In the genomic region with DNA sequence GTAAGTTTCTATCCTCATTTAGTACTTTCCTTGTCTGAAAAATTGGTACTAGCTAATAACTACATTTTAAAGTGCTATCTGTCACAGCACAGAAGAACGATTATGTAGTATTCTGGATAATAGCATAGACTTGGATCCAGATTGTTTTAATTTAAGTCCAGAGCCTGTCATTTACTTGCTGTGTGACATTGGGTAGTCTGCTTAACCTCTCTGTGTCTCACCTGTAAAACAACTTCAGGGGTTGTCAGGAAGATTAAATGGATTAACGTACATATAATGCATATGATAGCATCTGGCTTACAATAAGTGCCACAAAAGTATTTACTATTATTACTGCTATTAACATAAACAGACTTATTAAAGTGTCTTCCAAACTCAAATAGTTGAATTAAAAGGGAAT, we compare ENCODE assay signal across 39 cellular contexts.
"Had no signal": no experiment of that assay in that cellular context is flagged by ENCODE, and none has a peak within 500 bp of the region (broad histone marks: within the 10 kb centered on the region; RNA-seq: fewer than 3 reads in every experiment).

No MANE protein-coding gene starts in this region.

- ATAC-seq: activated naive CD4-positive, alpha-beta T cell treated with anti-CD3 and anti-CD28 coated beads, Interleukin-2, amount 50 U/mL, for 72 hours; activated naive CD8-positive, alpha-beta T cell treated with anti-CD3 and anti-CD28 coated beads, Interleukin-2, amount 50 U/mL, for 24 hours; activated T-cell treated with anti-CD3 and anti-CD28 coated beads, Interleukin-2, amount 50 U/mL, for 4 hours; activated T-cell treated with anti-CD3 and anti-CD28 coated beads, Interleukin-2, amount 50 U/mL, for 72 hours; body of pancreas had no signal

- H3K4me3 Mint-ChIP-seq: activated naive CD4-positive, alpha-beta T cell treated with anti-CD3 and anti-CD28 coated beads for 36 hours; activated naive CD4-positive, alpha-beta T cell treated with anti-CD3 and anti-CD28 coated beads, Interleukin-2, amount 10 ng/mL, durations not matched to agents 7 days and 5 days; activated naive CD4-positive, alpha-beta T cell treated with anti-CD3 and anti-CD28 coated beads, Interleukin-2, amount 50 U/mL, for 24 hours; activated naive CD8-positive, alpha-beta T cell; activated naive CD8-positive, alpha-beta T cell treated with anti-CD3 and anti-CD28 coated beads for 36 hours; activated naive CD8-positive, alpha-beta T cell treated with anti-CD3 and anti-CD28 coated beads, Interleukin-2, amount 10 ng/mL, durations not matched to agents 7 days and 5 days; activated naive CD8-positive, alpha-beta T cell treated with anti-CD3 and anti-CD28 coated beads, Interleukin-2, amount 50 U/mL, for 24 hours; activated T-cell treated with anti-CD3 and anti-CD28 coated beads, Interleukin-2, amount 50 U/mL, for 24 hours; activated T-cell treated with anti-CD3 and anti-CD28 coated beads, Interleukin-2, amount 50 U/mL, for 4 hours; activated T-cell treated with anti-CD3 and anti-CD28 coated beads, Interleukin-2, amount 50 U/mL, for 72 hours; activated T-helper 1 cell treated with anti-CD3 and anti-CD28 coated beads, Interleukin-12 subunit alpha, Interleukin-12 subunit beta, Interleukin-2, Interleukin-4 antibody, amounts not matched to agents 30 ng/mL and 10 ng/mL and 1 ng/mL, durations not matched to agents 14 hours and 24 hours and 36 hours; brain; central memory CD8-positive, alpha-beta T cell had no signal

- H3K4me3 ChIP-seq: adrenal gland, ascending aorta, body of pancreas, breast epithelium, cardiac muscle cell had no signal

- H3K36me3 ChIP-seq: adrenal gland, ascending aorta, brain microvascular endothelial cell, breast epithelium, cardiac muscle cell had no signal

- H3K9me3 Mint-ChIP-seq: activated naive CD4-positive, alpha-beta T cell treated with anti-CD3 and anti-CD28 coated beads for 36 hours; activated naive CD4-positive, alpha-beta T cell treated with anti-CD3 and anti-CD28 coated beads, Interleukin-2, amount 10 ng/mL, durations not matched to agents 7 days and 5 days; activated naive CD4-positive, alpha-beta T cell treated with anti-CD3 and anti-CD28 coated beads, Interleukin-2, amount 50 U/mL, for 24 hours; activated naive CD8-positive, alpha-beta T cell treated with anti-CD3 and anti-CD28 coated beads for 36 hours; activated naive CD8-positive, alpha-beta T cell treated with anti-CD3 and anti-CD28 coated beads, Interleukin-2, amount 10 ng/mL, durations not matched to agents 7 days and 5 days; activated naive CD8-positive, alpha-beta T cell treated with anti-CD3 and anti-CD28 coated beads, Interleukin-2, amount 50 U/mL, for 24 hours; activated T-cell treated with anti-CD3 and anti-CD28 coated beads, Interleukin-2, amount 50 U/mL, for 24 hours; activated T-cell treated with anti-CD3 and anti-CD28 coated beads, Interleukin-2, amount 50 U/mL, for 4 hours; activated T-cell treated with anti-CD3 and anti-CD28 coated beads, Interleukin-2, amount 50 U/mL, for 72 hours; activated T-helper 1 cell treated with anti-CD3 and anti-CD28 coated beads, Interleukin-12 subunit alpha, Interleukin-12 subunit beta, Interleukin-2, Interleukin-4 antibody, amounts not matched to agents 30 ng/mL and 10 ng/mL and 1 ng/mL, durations not matched to agents 14 hours and 24 hours and 36 hours; activated T-helper 2 cell treated with anti-CD3 and anti-CD28 coated beads, Interferon-gamma antibody, Interleukin-2, Interleukin-4, amounts not matched to agents 10 μg/mL and 5 μg/mL and 100 μg/mL, durations not matched to agents 14 hours and 24 hours and 36 hours; central memory CD8-positive, alpha-beta T cell had no signal

- H3K27ac ChIP-seq: adrenal gland, ascending aorta, body of pancreas, brain microvascular endothelial cell, breast epithelium, cardiac muscle cell had no signal

- H3K27me3 ChIP-seq: adrenal gland, ascending aorta, body of pancreas, brain microvascular endothelial cell, breast epithelium, cardiac muscle cell had no signal

- H3K4me1 ChIP-seq: adrenal gland, ascending aorta, body of pancreas, breast epithelium had no signal

- H3K36me3 Mint-ChIP-seq: activated naive CD4-positive, alpha-beta T cell treated with anti-CD3 and anti-CD28 coated beads, Interleukin-2, amount 10 ng/mL, durations not matched to agents 7 days and 5 days; activated naive CD4-positive, alpha-beta T cell treated with anti-CD3 and anti-CD28 coated beads, Interleukin-2, amount 50 U/mL, for 24 hours; activated naive CD8-positive, alpha-beta T cell; activated naive CD8-positive, alpha-beta T cell treated with anti-CD3 and anti-CD28 coated beads for 36 hours; activated naive CD8-positive, alpha-beta T cell treated with anti-CD3 and anti-CD28 coated beads, Interleukin-2, amount 10 ng/mL, durations not matched to agents 7 days and 5 days; brain had no signal

- H3K27ac Mint-ChIP-seq: activated naive CD4-positive, alpha-beta T cell treated with anti-CD3 and anti-CD28 coated beads for 36 hours; activated naive CD4-positive, alpha-beta T cell treated with anti-CD3 and anti-CD28 coated beads, Interleukin-2, amount 10 ng/mL, durations not matched to agents 7 days and 5 days; activated naive CD4-positive, alpha-beta T cell treated with anti-CD3 and anti-CD28 coated beads, Interleukin-2, amount 50 U/mL, for 24 hours; activated naive CD4-positive, alpha-beta T cell treated with anti-CD3 and anti-CD28 coated beads, Interleukin-2, amount 50 U/mL, for 72 hours; activated naive CD8-positive, alpha-beta T cell; activated naive CD8-positive, alpha-beta T cell treated with anti-CD3 and anti-CD28 coated beads for 36 hours; activated naive CD8-positive, alpha-beta T cell treated with anti-CD3 and anti-CD28 coated beads, Interleukin-2, amount 10 ng/mL, durations not matched to agents 7 days and 5 days; activated naive CD8-positive, alpha-beta T cell treated with anti-CD3 and anti-CD28 coated beads, Interleukin-2, amount 50 U/mL, for 24 hours; activated T-cell treated with anti-CD3 and anti-CD28 coated beads, Interleukin-2, amount 50 U/mL, for 24 hours; activated T-cell treated with anti-CD3 and anti-CD28 coated beads, Interleukin-2, amount 50 U/mL, for 72 hours; activated T-helper 1 cell treated with anti-CD3 and anti-CD28 coated beads, Interleukin-12 subunit alpha, Interleukin-12 subunit beta, Interleukin-2, Interleukin-4 antibody, amounts not matched to agents 30 ng/mL and 10 ng/mL and 1 ng/mL, durations not matched to agents 14 hours and 24 hours and 36 hours; activated T-helper 2 cell treated with anti-CD3 and anti-CD28 coated beads, Interferon-gamma antibody, Interleukin-2, Interleukin-4, amounts not matched to agents 10 μg/mL and 5 μg/mL and 100 μg/mL, durations not matched to agents 14 hours and 24 hours and 36 hours; brain had no signal

- H3K9me3 ChIP-seq: adrenal gland, ascending aorta, body of pancreas, breast epithelium had no signal

- FAIRE-seq: astrocyte, bronchial epithelial cell had no signal

- DNase-seq: activated effector memory CD4-positive, alpha-beta T cell treated with anti-CD3 and anti-CD28 coated beads, Interleukin-2, amount 50 U/mL, for 16 hours; activated effector memory CD4-positive, alpha-beta T cell treated with Interleukin-2 at 50 U/mL for 16 hours; activated gamma-delta T cell; activated gamma-delta T cell treated with Interleukin-2 at 50 U/mL for 16 hours; activated naive CD4-positive, alpha-beta T cell; activated naive CD4-positive, alpha-beta T cell treated with anti-CD3 and anti-CD28 coated beads for 36 hours; activated naive CD4-positive, alpha-beta T cell treated with anti-CD3 and anti-CD28 coated beads, Interleukin-2, amount 10 ng/mL, durations not matched to agents 7 days and 5 days; activated naive CD4-positive, alpha-beta T cell treated with anti-CD3 and anti-CD28 coated beads, Interleukin-2, amount 50 U/mL, for 16 hours; activated naive CD4-positive, alpha-beta T cell treated with Interleukin-2 at 50 U/mL for 16 hours; activated naive CD8-positive, alpha-beta T cell treated with anti-CD3 and anti-CD28 coated beads for 36 hours; activated naive CD8-positive, alpha-beta T cell treated with anti-CD3 and anti-CD28 coated beads, Interleukin-2, amount 10 ng/mL, durations not matched to agents 7 days and 5 days; activated naive CD8-positive, alpha-beta T cell treated with anti-CD3 and anti-CD28 coated beads, Interleukin-2, amount 50 U/mL, for 24 hours; activated T-cell treated with anti-CD3 and anti-CD28 coated beads, Interleukin-2, amount 50 U/mL, for 1 hour; activated T-cell treated with anti-CD3 and anti-CD28 coated beads, Interleukin-2, amount 50 U/mL, for 24 hours; activated T-cell treated with anti-CD3 and anti-CD28 coated beads, Interleukin-2, amount 50 U/mL, for 4 hours; activated T-cell treated with anti-CD3 and anti-CD28 coated beads, Interleukin-2, amount 50 U/mL, for 48 hours; activated T-cell treated with anti-CD3 and anti-CD28 coated beads, Interleukin-2, amount 50 U/mL, for 72 hours; adrenal gland; amniotic stem cell; amygdala; anterior cingulate cortex; aorta; body of pancreas; brain microvascular endothelial cell; caudate nucleus; central memory CD4-positive, alpha-beta T cell; cerebellar nuclear complex had no signal

- H3K4me1 Mint-ChIP-seq: activated naive CD4-positive, alpha-beta T cell treated with anti-CD3 and anti-CD28 coated beads, Interleukin-2, amount 50 U/mL, for 24 hours; activated naive CD8-positive, alpha-beta T cell treated with anti-CD3 and anti-CD28 coated beads, Interleukin-2, amount 50 U/mL, for 24 hours; brain; central memory CD8-positive, alpha-beta T cell had no signal
